9 cellular contexts compared by ENCODE assay signal in the genomic region with DNA sequence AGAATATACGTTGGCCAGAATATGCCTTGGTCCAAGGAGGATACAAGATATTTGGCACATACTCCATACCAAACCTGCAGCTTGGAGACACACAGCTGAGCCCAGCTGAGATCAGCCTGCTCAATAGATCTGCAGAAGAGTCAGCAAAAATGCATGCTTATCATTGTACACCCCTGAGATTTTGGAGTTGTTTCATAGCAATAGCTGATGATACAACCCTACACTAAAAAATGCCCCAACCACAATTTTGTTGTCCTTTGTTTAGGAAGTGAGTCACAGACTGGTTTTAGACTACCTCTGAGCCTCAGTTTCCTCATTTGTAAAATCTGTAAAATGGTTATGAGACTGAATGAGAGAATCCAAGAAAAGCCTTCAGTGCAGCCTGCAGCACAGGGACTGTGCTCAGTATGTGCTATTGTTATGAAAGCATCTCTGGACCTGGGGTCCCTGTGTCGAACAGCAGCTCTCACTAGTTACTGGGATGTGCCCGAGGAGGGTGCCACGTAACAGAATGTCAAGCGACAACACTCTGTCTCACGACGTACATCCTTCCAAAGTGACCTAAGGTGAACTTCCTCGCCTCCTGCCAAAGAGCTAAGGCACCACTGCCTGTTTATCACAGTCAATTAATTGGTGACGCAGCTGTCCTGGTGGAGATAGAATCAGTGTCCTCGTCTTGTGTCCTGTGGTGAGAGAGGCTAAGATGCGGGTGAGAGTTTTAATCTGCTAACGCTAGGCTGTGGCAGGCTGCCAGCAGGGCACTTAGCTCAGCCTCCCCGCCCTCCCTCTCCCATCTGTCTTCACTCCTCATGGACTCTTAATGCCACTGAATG. TPM values are rescaled to one million over a fixed set of nuclear protein-coding genes. Genes with fewer than 3 reads are reported as not detected.
DNase-seq lines count a peak whose midpoint lies in the region; ATAC-seq and TF ChIP-seq lines count a peak whose summit lies in the region.
"Had no signal": no experiment of that assay in that cellular context is flagged by ENCODE, and none has a peak within 500 bp of the region (broad histone marks: within the 10 kb centered on the region; RNA-seq: fewer than 3 reads in every experiment).

No MANE protein-coding gene starts in this region.

- POLR2A ChIA-PET in activated CD4-positive, alpha-beta T cell treated with anti-CD3 and anti-CD28 coated beads, Interleukin-2, amount 10 ng/mL, durations not matched to agents 7 days and 5 days (lab: Charles Lee) = interaction anchor here (0.6 kb wide), 2 partner anchors 14 to 32 kb away, joined by 4 to 5 read pairs; no protein-coding TSS in a partner anchor

- no peaks in the 10 kb centered on the region for H3K36me3 Mint-ChIP-seq in activated naive CD4-positive, alpha-beta T cell treated with anti-CD3 and anti-CD28 coated beads, Interleukin-2, amount 50 U/mL, for 72 hours
- H3K36me3 Mint-ChIP-seq in T-helper 17 cell (ENCODE audit: low read depth) = peaks cover 9% of the 10 kb centered on the region
- H3K36me3 Mint-ChIP-seq in immature natural killer cell = peaks cover 7 to 8% (median 7%) of the 10 kb centered on the region in 3 donors
- no peaks in the 10 kb centered on the region for H3K36me3 Mint-ChIP-seq in activated CD4-positive, alpha-beta T cell treated with anti-CD3 and anti-CD28 coated beads, Interleukin-2, amount 10 ng/mL, durations not matched to agents 7 days and 5 days (ENCODE audit: low read depth)

- ATAC-seq in activated naive CD4-positive, alpha-beta T cell treated with anti-CD3 and anti-CD28 coated beads, Interleukin-2, amount 50 U/mL, for 72 hours = peak; percentile 59 to 65
- peak; percentile 38 for ATAC-seq in T-helper 17 cell

- no peaks in the 10 kb centered on the region for H3K9me3 Mint-ChIP-seq in activated naive CD4-positive, alpha-beta T cell treated with anti-CD3 and anti-CD28 coated beads, Interleukin-2, amount 50 U/mL, for 72 hours
- H3K9me3 Mint-ChIP-seq in immature natural killer cell = no peaks in the 10 kb centered on the region
- H3K9me3 Mint-ChIP-seq in activated CD4-positive, alpha-beta T cell treated with anti-CD3 and anti-CD28 coated beads, Interleukin-2, amount 10 ng/mL, durations not matched to agents 7 days and 5 days = no peaks in the 10 kb centered on the region

- peak overlapping the region; percentile 75 for H3K27ac ChIP-seq in vagina

- DNase-seq in activated naive CD4-positive, alpha-beta T cell treated with anti-CD3 and anti-CD28 coated beads, Interleukin-2, amount 50 U/mL, for 72 hours (ENCODE audit: low spot score in 2 of 2) = no peak
- no peak for DNase-seq in activated naive CD4-positive, alpha-beta T cell treated with anti-CD3 and anti-CD28 coated beads, Interleukin-2, amount 50 U/mL, for 16 hours
- no peak for DNase-seq in T-helper 17 cell
- peak; percentile 28 to 39 (median 38) for DNase-seq in immature natural killer cell
- DNase-seq in vagina (ENCODE audit: extremely low spot score in 2 of 2) = no peak
- no peak for DNase-seq in occipital lobe (lab: John Stamatoyannopoulos, UW)
- no peak for DNase-seq in activated CD4-positive, CD25-positive, alpha-beta regulatory T cell (lab: John Stamatoyannopoulos, UW)
- no peak for DNase-seq in activated CD4-positive, alpha-beta T cell treated with anti-CD3 and anti-CD28 coated beads, Interleukin-2, amount 10 ng/mL, durations not matched to agents 7 days and 5 days
- DNase-seq: stimulated activated naive CD4-positive, alpha-beta T cell treated with Interleukin-2 at 50 U/mL for 16 hours had no signal

- H3K27me3 ChIP-seq in vagina = no peaks in the 10 kb centered on the region

- peaks cover 6% of the 10 kb centered on the region for H3K4me1 Mint-ChIP-seq in T-helper 17 cell
- H3K4me1 Mint-ChIP-seq in immature natural killer cell = peaks cover 0 to 7% of the 10 kb centered on the region in 2 donors
- peaks cover 4% of the 10 kb centered on the region for H3K4me1 Mint-ChIP-seq in activated CD4-positive, alpha-beta T cell treated with anti-CD3 and anti-CD28 coated beads, Interleukin-2, amount 10 ng/mL, durations not matched to agents 7 days and 5 days

- H3K27ac Mint-ChIP-seq in activated naive CD4-positive, alpha-beta T cell treated with anti-CD3 and anti-CD28 coated beads, Interleukin-2, amount 50 U/mL, for 72 hours = no peak overlapping the region
- H3K27ac Mint-ChIP-seq in T-helper 17 cell (no peak overlapping the region), immature natural killer cell (peak overlapping the region in 4 of 6 donors; percentile 31 to 64 (median 52))
- H3K27ac Mint-ChIP-seq in activated CD4-positive, alpha-beta T cell treated with anti-CD3 and anti-CD28 coated beads, Interleukin-2, amount 10 ng/mL, durations not matched to agents 7 days and 5 days = no peak overlapping the region

- peaks cover 18% of the 10 kb centered on the region for H3K4me1 ChIP-seq in vagina

- H3K27me3 Mint-ChIP-seq in T-helper 17 cell (no peaks in the 10 kb centered on the region), immature natural killer cell (ENCODE audit: low read depth in 3 of 3) (peaks cover 0 to 2% (median 1%) of the 10 kb centered on the region in 3 donors)
- H3K27me3 Mint-ChIP-seq in activated CD4-positive, alpha-beta T cell treated with anti-CD3 and anti-CD28 coated beads, Interleukin-2, amount 10 ng/mL, durations not matched to agents 7 days and 5 days = no peaks in the 10 kb centered on the region

- H3K36me3 ChIP-seq in vagina = no peaks in the 10 kb centered on the region

- peak overlapping the region in 1 of 2 donors; percentile 0 for H3K4me3 ChIP-seq in vagina

- TF ChIP-seq CTCF in vagina (IDR thresholded peaks at IDR 0.05) = no peak

- H3K4me3 Mint-ChIP-seq in T-helper 17 cell = no peak overlapping the region
- no peak overlapping the region for H3K4me3 Mint-ChIP-seq in immature natural killer cell
- H3K4me3 Mint-ChIP-seq in activated CD4-positive, alpha-beta T cell treated with anti-CD3 and anti-CD28 coated beads, Interleukin-2, amount 10 ng/mL, durations not matched to agents 7 days and 5 days = no peak overlapping the region

- CTCF ChIA-PET in activated CD4-positive, alpha-beta T cell treated with anti-CD3 and anti-CD28 coated beads, Interleukin-2, amount 10 ng/mL, durations not matched to agents 7 days and 5 days (lab: Charles Lee) = interaction anchor here (0.7 to 1.8 kb wide), 7 partner anchors 12 to 173 kb away, joined by 3 to 4 read pairs (median 3); no protein-coding TSS in a partner anchor

- no peaks in the 10 kb centered on the region for H3K9me3 ChIP-seq in T-helper 17 cell (ENCODE audit: control insufficient read depth, low read length, poor library complexity, severe bottlenecking)
- no peaks in the 10 kb centered on the region for H3K9me3 ChIP-seq in vagina

- intact Hi-C loops in vagina (cut with DNase I) = no loop called here

- no peak for TF ChIP-seq POLR2A in vagina (IDR thresholded peaks at IDR 0.05)

RNA-seq across cellular contexts. Expression of gene DHRS12, which starts 18.2 kb away (rescaled TPM):
- 1 to 10 TPM; 2.0 to 7.2 TPM for total RNA-seq in activated naive CD4-positive, alpha-beta T cell treated with anti-CD3 and anti-CD28 coated beads, Interleukin-2, amount 50 U/mL, for 72 hours
- 10 to 100 TPM; 18.1 to 23.1 TPM for total RNA-seq in T-helper 17 cell
- 10 to 100 TPM in 2 of 3 donors, 1 to 10 TPM in 1; 9.7 to 11.4 (median 11.3) TPM for polyA plus RNA-seq in immature natural killer cell
- 12.5 TPM for total RNA-seq in vagina
- total RNA-seq in occipital lobe = 5.6 TPM
- total RNA-seq in activated CD4-positive, alpha-beta T cell treated with anti-CD3 and anti-CD28 coated beads, Interleukin-2, amount 10 ng/mL, durations not matched to agents 7 days and 5 days = 1 to 10 TPM; 9.5 to 9.7 TPM

RNA-seq across cellular contexts. Expression of gene TMEM272, which starts 59.2 kb away (rescaled TPM):
- total RNA-seq in activated naive CD4-positive, alpha-beta T cell treated with anti-CD3 and anti-CD28 coated beads, Interleukin-2, amount 50 U/mL, for 72 hours = under 1 TPM; 0.36 to 0.60 TPM
- 1 to 10 TPM; 1.3 to 1.7 TPM for total RNA-seq in T-helper 17 cell
- not detected for polyA plus RNA-seq in immature natural killer cell
- 0.25 TPM for total RNA-seq in vagina
- total RNA-seq in occipital lobe = 0.16 TPM
- 1 to 10 TPM; 1.3 to 1.5 TPM for total RNA-seq in activated CD4-positive, alpha-beta T cell treated with anti-CD3 and anti-CD28 coated beads, Interleukin-2, amount 10 ng/mL, durations not matched to agents 7 days and 5 days

Comparison
In these comparisons a context has a peak if more than half of its experiments do, and no peak if none do; other contexts are left out.
1. DNase-seq: peak in immature natural killer cell (3 of 3); none in activated naive CD4-positive, alpha-beta T cell treated with anti-CD3 and anti-CD28 coated beads, Interleukin-2, amount 50 U/mL, for 72 hours (0 of 2), activated naive CD4-positive, alpha-beta T cell treated with anti-CD3 and anti-CD28 coated beads, Interleukin-2, amount 50 U/mL, for 16 hours (single experiment), T-helper 17 cell (0 of 3), vagina (0 of 2), occipital lobe (single experiment), activated CD4-positive, CD25-positive, alpha-beta regulatory T cell (0 of 4) and activated CD4-positive, alpha-beta T cell treated with anti-CD3 and anti-CD28 coated beads, Interleukin-2, amount 10 ng/mL, durations not matched to agents 7 days and 5 days (single experiment).
2. H3K27ac Mint-ChIP-seq: peak in immature natural killer cell (4 of 6); none in activated naive CD4-positive, alpha-beta T cell treated with anti-CD3 and anti-CD28 coated beads, Interleukin-2, amount 50 U/mL, for 72 hours (0 of 2), T-helper 17 cell (single experiment) and activated CD4-positive, alpha-beta T cell treated with anti-CD3 and anti-CD28 coated beads, Interleukin-2, amount 10 ng/mL, durations not matched to agents 7 days and 5 days (single experiment).